In the genomic region with DNA sequence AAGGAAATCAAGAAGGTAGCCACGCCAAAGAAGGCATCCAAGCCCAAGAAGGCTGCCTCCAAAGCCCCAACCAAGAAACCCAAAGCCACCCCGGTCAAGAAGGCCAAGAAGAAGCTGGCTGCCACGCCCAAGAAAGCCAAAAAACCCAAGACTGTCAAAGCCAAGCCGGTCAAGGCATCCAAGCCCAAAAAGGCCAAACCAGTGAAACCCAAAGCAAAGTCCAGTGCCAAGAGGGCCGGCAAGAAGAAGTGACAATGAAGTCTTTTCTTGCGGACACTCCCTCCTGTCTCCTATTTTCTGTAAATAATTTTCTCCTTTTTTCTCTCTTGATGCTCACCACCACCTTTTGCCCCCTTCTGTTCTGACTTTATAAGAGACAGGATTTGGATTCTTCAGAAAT, we compare ENCODE assay signal across 6 cellular contexts. TPM values are rescaled to one million over a fixed set of nuclear protein-coding genes. Genes with fewer than 3 reads are reported as not detected.
A peak's percentile ranks its signal among the peaks of the same experiment; 100 is the strongest.
DNase-seq lines count a peak whose midpoint lies in the region; ATAC-seq and TF ChIP-seq lines count a peak whose summit lies in the region.

No MANE protein-coding gene starts in this region.

- DNase-seq in activated naive CD4-positive, alpha-beta T cell treated with anti-CD3 and anti-CD28 coated beads, Interleukin-2, amount 10 ng/mL, durations not matched to agents 7 days and 5 days: no peak
- no peak for DNase-seq in activated naive CD4-positive, alpha-beta T cell (lab: John Stamatoyannopoulos, UW)
- no peak for DNase-seq in upper lobe of right lung
- DNase-seq in NCI-H2171 treated with DMSO at 0.1 percent for 48 hours (lab: John Stamatoyannopoulos, UW): no peak

- H3K27me3 Mint-ChIP-seq in activated naive CD4-positive, alpha-beta T cell treated with anti-CD3 and anti-CD28 coated beads, Interleukin-2, amount 10 ng/mL, durations not matched to agents 7 days and 5 days: peaks cover 86% of the 10 kb centered on the region

- H3K9me3 ChIP-seq in iPS-20b (ENCODE audit: insufficient read depth, low read depth, low read length) (no peaks in the 10 kb centered on the region), upper lobe of right lung (no peaks in the 10 kb centered on the region)

- no peaks in the 10 kb centered on the region for H3K9me3 Mint-ChIP-seq in activated naive CD4-positive, alpha-beta T cell treated with anti-CD3 and anti-CD28 coated beads, Interleukin-2, amount 10 ng/mL, durations not matched to agents 7 days and 5 days

- H3K4me3 Mint-ChIP-seq in activated naive CD4-positive, alpha-beta T cell treated with anti-CD3 and anti-CD28 coated beads, Interleukin-2, amount 10 ng/mL, durations not matched to agents 7 days and 5 days: peak overlapping the region; percentile 68

- no peak for ATAC-seq in upper lobe of right lung
- ATAC-seq in GM19328 (IDR thresholded peaks at IDR 0.05; ENCODE audit: unreplicated experiment): no peak

- peak overlapping the region; percentile 72 for H3K9ac ChIP-seq in iPS-20b (ENCODE audit: low read depth, low read length)

- no peak overlapping the region for H3K27ac Mint-ChIP-seq in activated naive CD4-positive, alpha-beta T cell treated with anti-CD3 and anti-CD28 coated beads, Interleukin-2, amount 10 ng/mL, durations not matched to agents 7 days and 5 days

- H3K4me3 ChIP-seq in iPS-20b (ENCODE audit: low read length) (peak overlapping the region; percentile 90), upper lobe of right lung (peak overlapping the region; percentile 52)

- no peak for TF ChIP-seq CTCF in upper lobe of right lung (IDR thresholded peaks at IDR 0.05)

- H3K4me1 Mint-ChIP-seq in activated naive CD4-positive, alpha-beta T cell treated with anti-CD3 and anti-CD28 coated beads, Interleukin-2, amount 10 ng/mL, durations not matched to agents 7 days and 5 days: peaks cover 59% of the 10 kb centered on the region

- H3K27me3 ChIP-seq in iPS-20b (ENCODE audit: insufficient read depth, low read length): peaks cover 69% of the 10 kb centered on the region
- H3K27me3 ChIP-seq in upper lobe of right lung: no peaks in the 10 kb centered on the region

- H3K36me3 Mint-ChIP-seq in activated naive CD4-positive, alpha-beta T cell treated with anti-CD3 and anti-CD28 coated beads, Interleukin-2, amount 10 ng/mL, durations not matched to agents 7 days and 5 days: peaks cover 3% of the 10 kb centered on the region

- H3K36me3 ChIP-seq in iPS-20b (ENCODE audit: insufficient read depth, low read depth, low read length) (no peaks in the 10 kb centered on the region), upper lobe of right lung (no peaks in the 10 kb centered on the region)

- no peak overlapping the region for H3K27ac ChIP-seq in iPS-20b (ENCODE audit: low read length)
- peak overlapping the region; percentile 84 for H3K27ac ChIP-seq in upper lobe of right lung

- CTCF ChIA-PET in activated naive CD4-positive, alpha-beta T cell treated with anti-CD3 and anti-CD28 coated beads, Interleukin-2, amount 10 ng/mL, durations not matched to agents 7 days and 5 days (lab: Charles Lee): no interaction called here

- intact Hi-C loops in upper lobe of right lung (cut with DNase I): no loop called here

- H3K4me1 ChIP-seq in iPS-20b (ENCODE audit: insufficient read depth, low read length) (peaks cover 21% of the 10 kb centered on the region), upper lobe of right lung (peaks cover 32% of the 10 kb centered on the region)

RNA-seq across cellular contexts. Expression of gene GCAT, which starts 1.9 kb away (rescaled TPM):
- total RNA-seq in upper lobe of right lung: 8.8 TPM

RNA-seq across cellular contexts. Expression of gene GALR3, which starts 17.3 kb away (rescaled TPM):
- total RNA-seq in upper lobe of right lung: not detected

RNA-seq across cellular contexts. Expression of gene ANKRD54, which starts 38.3 kb away (rescaled TPM):
- total RNA-seq in upper lobe of right lung: 18.2 TPM

RNA-seq across cellular contexts. Expression of gene EIF3L, which starts 43.3 kb away (rescaled TPM):
- 369 TPM for total RNA-seq in upper lobe of right lung
